25 cellular contexts compared by ENCODE assay signal in genomic region chr5:15968994-15969393, GRCh38.
"Had no signal": no experiment of that assay in that cellular context is flagged by ENCODE, and none has a peak within 500 bp of the region (broad histone marks: within the 10 kb centered on the region; RNA-seq: fewer than 3 reads in every experiment).

No MANE protein-coding gene starts in this region.

- H3K27me3 ChIP-seq: left lung, right lobe of liver, stomach, suprapubic skin, tibial nerve, uterus had no signal

- H3K4me1 ChIP-seq: left lung, parathyroid adenoma, right lobe of liver, stomach, suprapubic skin, tibial nerve, uterus had no signal

- ATAC-seq: activated CD8-positive, alpha-beta memory T cell treated with anti-CD3 and anti-CD28 coated beads, Interleukin-2, amount 10 ng/mL, durations not matched to agents 7 days and 5 days; activated CD8-positive, alpha-beta T cell treated with anti-CD3 and anti-CD28 coated beads for 36 hours; left lung; right lobe of liver; stimulated activated effector memory CD8-positive, alpha-beta T cell treated with anti-CD3 and anti-CD28 coated beads, Interleukin-12 subunit alpha, Interleukin-12 subunit beta, amount 100 ng/mL, for 72 hours had no signal

- H3K9me3 ChIP-seq: right lobe of liver, stomach, suprapubic skin, tibial nerve, uterus had no signal

- H3K4me3 ChIP-seq: left lung, right lobe of liver, stomach, suprapubic skin, tibial nerve, uterus had no signal

- H3K27ac ChIP-seq: epithelial cell of prostate, left lung, parathyroid adenoma, right lobe of liver, stomach, suprapubic skin, tibial nerve, uterus, WERI-Rb-1 had no signal

- DNase-seq: activated CD4-positive, alpha-beta T cell treated with anti-CD3 and anti-CD28 coated beads, Interleukin-2, amount 10 ng/mL, durations not matched to agents 7 days and 5 days; activated CD4-positive, CD25-positive, alpha-beta regulatory T cell treated with anti-CD3 and anti-CD28 coated beads, Interleukin-2, amount 50 U/mL, for 72 hours; activated CD8-positive, alpha-beta memory T cell treated with anti-CD3 and anti-CD28 coated beads, Interleukin-2, amount 10 ng/mL, durations not matched to agents 7 days and 5 days; activated CD8-positive, alpha-beta T cell treated with anti-CD3 and anti-CD28 coated beads for 36 hours; activated effector memory CD4-positive, alpha-beta T cell treated with anti-CD3 and anti-CD28 coated beads, Interleukin-2, amount 50 U/mL, for 16 hours; activated naive CD4-positive, alpha-beta T cell treated with anti-CD3 and anti-CD28 coated beads, Interleukin-2, amount 10 ng/mL, durations not matched to agents 7 days and 5 days; activated T-cell treated with anti-CD3 and anti-CD28 coated beads for 4 hours; amygdala; cortex of kidney; endodermal cell; foreskin fibroblast; left lung; mammary epithelial cell; nephron progenitor cell; right lobe of liver; small intestine; stimulated activated CD4-positive, alpha-beta T cell treated with anti-CD3 and anti-CD28 coated beads, Interleukin-2, amount 100 ng/mL, for 24 hours; stomach; uterus; WERI-Rb-1 had no signal

- H3K36me3 ChIP-seq: left lung, right lobe of liver, stomach, suprapubic skin, tibial nerve, uterus, WERI-Rb-1 had no signal
